In genomic region chr11:8831861-8832260, GRCh38 we compare ENCODE assay signal across 14 cellular contexts.
DNase-seq lines count a peak whose midpoint lies in the region; ATAC-seq, FAIRE-seq and TF ChIP-seq lines count a peak whose summit lies in the region.
"Had no signal": no experiment of that assay in that cellular context is flagged by ENCODE, and none has a peak within 500 bp of the region (broad histone marks: within the 10 kb centered on the region; RNA-seq: fewer than 3 reads in every experiment).

No MANE protein-coding gene starts in this region.

- H3K23ac ChIP-seq in IMR-90 (ENCODE audit: low read depth, low read length): peak overlapping the region; percentile 65; the same call in 1 of the 2 replicates
- no peak overlapping the region for H3K23ac ChIP-seq in H1 (ENCODE audit: insufficient read length)

- H3K9ac ChIP-seq in IMR-90 (ENCODE audit: low read depth, low read length) (no peak overlapping the region), H1 (replicated peaks in 1 of 4; ENCODE audit: extremely low read depth in 1 of 4, low read depth in 3 of 4, low read length in 3 of 4) (no peak overlapping the region), muscle layer of colon (ENCODE audit: low read length) (no peak overlapping the region)

- H3K4me3 ChIP-seq in IMR-90 (ENCODE audit: insufficient read depth, low read depth, low read length) (no peak overlapping the region), H1 (ENCODE audit: extremely low read depth in 1 of 4, insufficient read depth in 2 of 4, low read depth in 3 of 4, low read length in 4 of 4) (no peak overlapping the region), muscle layer of colon (ENCODE audit: low read depth in 1 of 2, low read length in 2 of 2) (no peak overlapping the region), suprapubic skin (no peak overlapping the region)
- H3K4me3 ChIP-seq: heart right ventricle had no signal

- peak overlapping the region; percentile 59 for H2AK9ac ChIP-seq in IMR-90 (replicated peaks; ENCODE audit: low read depth, low read length, poor library complexity)

- H2BK15ac ChIP-seq in IMR-90 (ENCODE audit: low read depth, low read length) (peak overlapping the region; percentile 88; the same call in 2 of the 3 replicates), H1 (ENCODE audit: low read length) (no peak overlapping the region)

- H2AFZ ChIP-seq in IMR-90 (replicated peaks; ENCODE audit: low read length, poor library complexity): no peak overlapping the region
- no peak overlapping the region for H2AFZ ChIP-seq in H1 (ENCODE audit: low read length)

- H2BK120ac ChIP-seq in IMR-90 (ENCODE audit: low read depth, low read length) (peak overlapping the region; percentile 97), H1 (replicated peaks; ENCODE audit: low read depth, low read length) (no peak overlapping the region)

- peaks cover 4% of the 10 kb centered on the region; the same call in 1 of the 2 replicates for H3K23me2 ChIP-seq in H1 (ENCODE audit: low read depth, low read length)

- ATAC-seq in IMR-90 (ENCODE audit: low read depth) (no peak), omental fat pad (ENCODE audit: low FRiP score) (no peak)

- dilution Hi-C loops in IMR-90 (cut with HindIII; ENCODE audit: low sequenced_read_pairs, unreplicated experiment): no loop called here

- no peak for TF ChIP-seq EP300 in H1 (IDR thresholded peaks at IDR 0.05; ENCODE audit: borderline replicate concordance in 1 of 2, low read depth in 2 of 2, low read length in 2 of 2)
- no peak for TF ChIP-seq EP300 in suprapubic skin (IDR thresholded peaks at IDR 0.05)

- BruUV-seq in IMR-90 (replicated peaks; lab: Mats Ljungman, UMichigan): no TSS peak

- peak overlapping the region; percentile 76 for H4K5ac ChIP-seq in IMR-90 (ENCODE audit: low read depth, low read length)
- no peak overlapping the region for H4K5ac ChIP-seq in H1 (ENCODE audit: insufficient read length, low read depth, low read length)

- H3K27ac ChIP-seq in IMR-90 (ENCODE audit: insufficient read depth, low read length) (peak overlapping the region; percentile 38; the same call in 1 of the 2 replicates), H1 (ENCODE audit: low read depth, low read length) (no peak overlapping the region), muscle layer of colon (ENCODE audit: low read depth, low read length) (peak overlapping the region; percentile 19), suprapubic skin (peak overlapping the region; percentile 73)

- TF ChIP-seq RAD21 in IMR-90 (IDR thresholded peaks at IDR 0.05; ENCODE audit: low read length): no peak
- TF ChIP-seq RAD21 in H1 (IDR thresholded peaks at IDR 0.05 in 1 of 2, conservative IDR thresholded peaks at IDR 0.05 in 1 of 2; ENCODE audit: low read depth in 2 of 2, low read length in 2 of 2): no peak

- DNase-seq in IMR-90 (no peak), H1 (ENCODE audit: low read depth in 1 of 2, low spot score in 2 of 2) (no peak), suprapubic skin (ENCODE audit: low spot score in 2 of 2) (no peak), GM10266 (ENCODE audit: extremely low spot score) (no peak), T-helper 2 cell (no peak), omental fat pad (ENCODE audit: low spot score) (no peak)
- DNase-seq: activated CD4-positive, alpha-beta memory T cell treated with anti-CD3 and anti-CD28 coated beads, Interleukin-2, amount 10 ng/mL, durations not matched to agents 7 days and 5 days; heart right ventricle; MM.1S; retina; stimulated activated naive B cell treated with anti-CD40 and anti-IgM and Interleukin-4, amounts not matched to agents 10 μg/mL and 1 μg/mL and 100 μg/mL, for 72 hours had no signal

- peak overlapping the region; percentile 57; the same call in 1 of the 2 replicates for H3K14ac ChIP-seq in IMR-90 (replicated peaks; ENCODE audit: low read depth, low read length)
- no peak overlapping the region for H3K14ac ChIP-seq in H1 (ENCODE audit: insufficient read length)

- H2BK12ac ChIP-seq in H1 (ENCODE audit: low read depth, low read length): 0 out of 2 replicates have a peak overlapping the region, but pooled peaks have one; percentile 34

- CTCF ChIA-PET in IMR-90 (lab: Yijun Ruan, JAX): interaction anchor here (0.7 kb wide), 1 partner anchor 83 kb away, joined by 4 read pairs; no protein-coding TSS in a partner anchor
- CTCF ChIA-PET in H1 (lab: Charles Lee; ENCODE audit: partially characterized antibody): interaction anchor here (0.7 to 4.8 kb wide), 2 partner anchors 10 to 19 kb away, joined by 3 to 28 read pairs; a partner anchor contains a TSS

- no peak for TF ChIP-seq POLR2A in IMR-90 (IDR thresholded peaks at IDR 0.05; ENCODE audit: low read depth, low read length)
- TF ChIP-seq POLR2A in H1 (IDR thresholded peaks at IDR 0.05; ENCODE audit: control extremely low read depth in 1 of 2, low read depth in 2 of 2, low read length in 2 of 2): no peak
- TF ChIP-seq POLR2A in suprapubic skin (IDR thresholded peaks at IDR 0.05): no peak

- no peak for FAIRE-seq in H1 (lab: Jason Lieb, UNC)
- FAIRE-seq: H54, islet of Langerhans had no signal

- H4K20me1 ChIP-seq in IMR-90 (ENCODE audit: insufficient read depth, low read length) (no peaks in the 10 kb centered on the region), H1 (replicated peaks in 1 of 2; ENCODE audit: control insufficient read depth in 1 of 2, insufficient read depth in 2 of 2, low read length in 2 of 2) (peaks cover 0 to 3% of the 10 kb centered on the region in 2 experiments)

- H2BK5ac ChIP-seq in IMR-90 (ENCODE audit: low read depth, low read length, poor library complexity, severe bottlenecking) (peak overlapping the region; percentile 96), H1 (ENCODE audit: low read depth, low read length) (no peak overlapping the region)

- H3K9me3 ChIP-seq in IMR-90 (ENCODE audit: control insufficient read depth, insufficient read depth, low read length) (no peaks in the 10 kb centered on the region), H1 (ENCODE audit: insufficient read depth in 2 of 2, low read depth in 1 of 2, low read length in 1 of 2) (no peaks in the 10 kb centered on the region), muscle layer of colon (ENCODE audit: low read length) (no peaks in the 10 kb centered on the region), suprapubic skin (no peaks in the 10 kb centered on the region)
- H3K9me3 ChIP-seq: heart right ventricle had no signal

- intact Hi-C loops in IMR-90 (cut with micrococcal nuclease): loop anchor here (5.0 kb wide), 1 partner anchor 305 kb away; no protein-coding TSS in a partner anchor

- no peak for TF ChIP-seq CTCF in IMR-90 (conservative IDR thresholded peaks at IDR 0.05; ENCODE audit: low read depth, low read length)
- TF ChIP-seq CTCF in H1 (IDR thresholded peaks at IDR 0.05; ENCODE audit: control extremely low read depth in 1 of 3, insufficient read depth in 1 of 3, low read depth in 1 of 3, low read length in 3 of 3): no peak
- no peak for TF ChIP-seq CTCF in suprapubic skin (IDR thresholded peaks at IDR 0.05)
- no peak for TF ChIP-seq CTCF in GM10266 (IDR thresholded peaks at IDR 0.05; ENCODE audit: control insufficient read depth, insufficient read depth, low read depth, missing control alignments)
- TF ChIP-seq CTCF in omental fat pad (IDR thresholded peaks at IDR 0.05): no peak

- H2BK20ac ChIP-seq in IMR-90 (ENCODE audit: low read depth, low read length) (peak overlapping the region; percentile 51), H1 (ENCODE audit: low read length) (peak overlapping the region; percentile 63; the same call in 1 of the 2 replicates)

- 79% methylated on average over 7 of the region's 9 CpGs; no CpG with 5 or more reads in 1 of the 2 experiments for WGBS in IMR-90 (ENCODE audit: extremely low coverage in 2 of 2, insufficient read length in 1 of 2), 2 experiments
- 80% methylated on average over 9 of the region's 9 CpGs; no CpG with 5 or more reads in 1 of the 2 experiments for WGBS in H1 (ENCODE audit: extremely low coverage in 1 of 2, insufficient coverage in 1 of 2, insufficient read length in 1 of 2, insufficient replicate concordance in 2 of 2, low coverage in 1 of 2, low lambda C conversion rate in 2 of 2, missing lambda C conversion rate in 1 of 2), 2 experiments
- WGBS in suprapubic skin: 39% methylated on average over 9 of the region's 9 CpGs

- in situ Hi-C loops in IMR-90 (cut with MboI; ENCODE audit: low sequenced_read_pairs): no loop called here

- H3K27me3 ChIP-seq in IMR-90 (ENCODE audit: control insufficient read depth, insufficient read depth, low read length): no peaks in the 10 kb centered on the region
- no peaks in the 10 kb centered on the region for H3K27me3 ChIP-seq in H1 (replicated peaks in 1 of 4; ENCODE audit: control insufficient read depth in 3 of 4, extremely low read depth in 1 of 4, insufficient read depth in 3 of 4, low read length in 3 of 4)
- no peaks in the 10 kb centered on the region for H3K27me3 ChIP-seq in muscle layer of colon (ENCODE audit: control insufficient read depth in 1 of 2, insufficient read depth in 2 of 2, low read length in 2 of 2)
- H3K27me3 ChIP-seq in suprapubic skin: no peaks in the 10 kb centered on the region
- H3K27me3 ChIP-seq: heart right ventricle had no signal

- H3K36me3 ChIP-seq in IMR-90 (ENCODE audit: control insufficient read depth, insufficient read depth, low read length) (peaks cover 34% of the 10 kb centered on the region), H1 (ENCODE audit: control insufficient read depth in 2 of 4, insufficient read depth in 4 of 4, low read length in 3 of 4) (no peaks in the 10 kb centered on the region), muscle layer of colon (ENCODE audit: insufficient read depth, low read length) (peaks cover 7% of the 10 kb centered on the region), suprapubic skin (no peaks in the 10 kb centered on the region)

- H3K4me2 ChIP-seq in IMR-90 (ENCODE audit: low read depth, low read length) (no peak overlapping the region), H1 (ENCODE audit: insufficient read depth in 1 of 2, low read depth in 2 of 2, low read length in 2 of 2) (no peak overlapping the region)

- H4K8ac ChIP-seq in IMR-90 (ENCODE audit: low read depth in 2 of 2, low read length in 2 of 2): peak overlapping the region; percentile 62 to 70; a peak in 2 of 4 replicates
- no peak overlapping the region for H4K8ac ChIP-seq in H1 (ENCODE audit: extremely low read depth, insufficient read depth, low read length)

- H3K79me2 ChIP-seq in H1 (ENCODE audit: control insufficient read depth in 1 of 2, insufficient read depth in 2 of 2, low read length in 2 of 2): no peaks in the 10 kb centered on the region

- H3K9me1 ChIP-seq in IMR-90 (ENCODE audit: insufficient read depth, low read length): peaks cover 56% of the 10 kb centered on the region

- H3K79me1 ChIP-seq in IMR-90 (ENCODE audit: low read depth in 1 of 2, low read length in 2 of 2): peaks cover 20 to 87% of the 10 kb centered on the region in 2 experiments
- no peaks in the 10 kb centered on the region for H3K79me1 ChIP-seq in H1 (ENCODE audit: low read depth, low read length)

- H3K56ac ChIP-seq in IMR-90 (ENCODE audit: extremely low read depth, insufficient read depth, low read length): no peak overlapping the region
- H3K56ac ChIP-seq in H1 (replicated peaks; ENCODE audit: insufficient read length, low read depth, low read length): no peak overlapping the region

- POLR2A ChIA-PET in IMR-90 (lab: Charles Lee; ENCODE audit: unreplicated experiment): no interaction called here
- POLR2A ChIA-PET in H1 (lab: Charles Lee; ENCODE audit: partially characterized antibody): interaction anchor here (0.7 kb wide), 1 partner anchor 97 kb away, joined by 3 read pairs; no protein-coding TSS in a partner anchor

- H4K91ac ChIP-seq in IMR-90 (ENCODE audit: insufficient read depth, low read depth, low read length) (peak overlapping the region; percentile 98), H1 (replicated peaks; ENCODE audit: insufficient read length, low read length) (peak overlapping the region; percentile 22)

- H3K4me1 ChIP-seq in IMR-90 (ENCODE audit: control insufficient read depth, insufficient read depth, low read length): peaks cover 37% of the 10 kb centered on the region
- peaks cover 6 to 29% (median 18%) of the 10 kb centered on the region in 4 experiments for H3K4me1 ChIP-seq in H1 (replicated peaks in 1 of 4; ENCODE audit: control insufficient read depth in 3 of 4, insufficient read depth in 4 of 4, low read length in 3 of 4)
- H3K4me1 ChIP-seq in muscle layer of colon (ENCODE audit: insufficient read depth, low read length): peaks cover 33% of the 10 kb centered on the region
- H3K4me1 ChIP-seq in suprapubic skin: peaks cover 26% of the 10 kb centered on the region

- H3K18ac ChIP-seq in IMR-90 (ENCODE audit: low read depth, low read length) (peak overlapping the region; percentile 62), H1 (ENCODE audit: extremely low read depth, low read length) (no peak overlapping the region)

- H3K4ac ChIP-seq in IMR-90 (ENCODE audit: low read depth, low read length) (peak overlapping the region; percentile 97), H1 (replicated peaks; ENCODE audit: insufficient read length, low read depth, low read length) (no peak overlapping the region)

- H2AK5ac ChIP-seq in IMR-90 (ENCODE audit: low read depth, low read length): peak overlapping the region; percentile 98
- no peak overlapping the region for H2AK5ac ChIP-seq in H1 (ENCODE audit: low read depth, low read length)
